23 cellular contexts compared by ENCODE assay signal in genomic region chr7:8111282-8111681, GRCh38.
"Had no signal": no experiment of that assay in that cellular context is flagged by ENCODE, and none has a peak within 500 bp of the region (broad histone marks: within the 10 kb centered on the region; RNA-seq: fewer than 3 reads in every experiment).

No MANE protein-coding gene starts in this region.

- H3K27ac ChIP-seq: PC-9 had no signal

- H3K9me3 Mint-ChIP-seq: activated CD4-positive, alpha-beta memory T cell treated with anti-CD3 and anti-CD28 coated beads for 36 hours had no signal

- H3K4me3 Mint-ChIP-seq: activated CD4-positive, alpha-beta memory T cell treated with anti-CD3 and anti-CD28 coated beads for 36 hours; activated CD4-positive, alpha-beta T cell treated with anti-CD3 and anti-CD28 coated beads, Interleukin-2, amount 10 ng/mL, durations not matched to agents 7 days and 5 days; activated naive CD4-positive, alpha-beta T cell treated with anti-CD3 and anti-CD28 coated beads, Interleukin-2, amount 10 ng/mL, durations not matched to agents 7 days and 5 days; activated naive CD8-positive, alpha-beta T cell treated with anti-CD3 and anti-CD28 coated beads for 36 hours; activated T-cell treated with anti-CD3 and anti-CD28 coated beads, Interleukin-2, amount 50 U/mL, for 4 hours; T-helper 17 cell had no signal

- DNase-seq: activated CD4-positive, alpha-beta memory T cell treated with anti-CD3 and anti-CD28 coated beads for 36 hours; activated CD4-positive, alpha-beta T cell treated with anti-CD3 and anti-CD28 coated beads, Interleukin-2, amount 10 ng/mL, durations not matched to agents 7 days and 5 days; activated CD4-positive, CD25-positive, alpha-beta regulatory T cell; activated CD8-positive, alpha-beta memory T cell treated with anti-CD3 and anti-CD28 coated beads for 24 hours; activated gamma-delta T cell treated with Interleukin-2 at 50 U/mL for 16 hours; activated naive CD4-positive, alpha-beta T cell treated with anti-CD3 and anti-CD28 coated beads, Interleukin-2, amount 10 ng/mL, durations not matched to agents 7 days and 5 days; activated naive CD8-positive, alpha-beta T cell treated with anti-CD3 and anti-CD28 coated beads for 36 hours; activated T-cell treated with anti-CD3 and anti-CD28 coated beads, Interleukin-2, amount 50 U/mL, for 4 hours; anterior cingulate cortex; cerebellar nuclear complex; NCI-H1048; NCI-H1417 treated with DMSO at 0.1 percent for 48 hours; NCI-H1694; NCI-H2029; NCI-H2107; NCI-H2171 treated with DMSO at 0.1 percent for 48 hours; NCI-H345; NCI-H510A; NCI-H526 treated with DMSO at 0.1 percent for 48 hours; PC-9; SHP77 treated with DMSO at 0.1 percent for 48 hours; T-helper 17 cell; T-helper 9 cell had no signal

- H3K4me3 ChIP-seq: PC-9 had no signal

- H3K27me3 Mint-ChIP-seq: activated CD4-positive, alpha-beta memory T cell treated with anti-CD3 and anti-CD28 coated beads for 36 hours; activated CD4-positive, alpha-beta T cell treated with anti-CD3 and anti-CD28 coated beads, Interleukin-2, amount 10 ng/mL, durations not matched to agents 7 days and 5 days; activated naive CD8-positive, alpha-beta T cell treated with anti-CD3 and anti-CD28 coated beads for 36 hours; T-helper 17 cell had no signal

- H3K36me3 Mint-ChIP-seq: activated CD4-positive, alpha-beta memory T cell treated with anti-CD3 and anti-CD28 coated beads for 36 hours had no signal

- ATAC-seq: activated T-cell treated with anti-CD3 and anti-CD28 coated beads, Interleukin-2, amount 50 U/mL, for 4 hours; T-helper 17 cell had no signal

- H3K27ac Mint-ChIP-seq: activated CD4-positive, alpha-beta memory T cell treated with anti-CD3 and anti-CD28 coated beads for 36 hours; activated CD4-positive, alpha-beta T cell treated with anti-CD3 and anti-CD28 coated beads, Interleukin-2, amount 10 ng/mL, durations not matched to agents 7 days and 5 days; activated naive CD4-positive, alpha-beta T cell treated with anti-CD3 and anti-CD28 coated beads, Interleukin-2, amount 10 ng/mL, durations not matched to agents 7 days and 5 days; activated naive CD8-positive, alpha-beta T cell treated with anti-CD3 and anti-CD28 coated beads for 36 hours had no signal
